In genomic region chr2:184599054-184599874, GRCh38 we compare ENCODE assay signal across 8 cellular contexts. TPM values are rescaled to one million over a fixed set of nuclear protein-coding genes. Genes with fewer than 3 reads are reported as not detected.
DNase-seq lines count a peak whose midpoint lies in the region; ATAC-seq and TF ChIP-seq lines count a peak whose summit lies in the region.

No MANE protein-coding gene starts in this region.

- H2AFZ ChIP-seq in PC-9: 0 out of 2 replicates have a peak overlapping the region, but pooled peaks have one; percentile 58

- H3K4me1 Mint-ChIP-seq in naive thymus-derived CD4-positive, alpha-beta T cell: peaks cover 7 to 21% (median 16%) of the 10 kb centered on the region in 7 donors

- H3K9me3 ChIP-seq in PC-9 (ENCODE audit: insufficient read depth, low read depth): no peaks in the 10 kb centered on the region
- no peaks in the 10 kb centered on the region for H3K9me3 ChIP-seq in naive thymus-derived CD4-positive, alpha-beta T cell (ENCODE audit: control insufficient read depth in 2 of 3, low read length in 3 of 3)

- no peaks in the 10 kb centered on the region for H3K79me2 ChIP-seq in PC-9 (ENCODE audit: low read depth)

- POLR2A ChIA-PET in PC-9 (lab: Charles Lee; ENCODE audit: unreplicated experiment): no interaction called here
- POLR2A ChIA-PET in naive thymus-derived CD4-positive, alpha-beta T cell (lab: Charles Lee): no interaction called here

- intact Hi-C loops in PC-9 (cut with micrococcal nuclease; ENCODE audit: unreplicated experiment): no loop called here
- intact Hi-C loops in dorsolateral prefrontal cortex (cut with DNase I): loop anchor here in 1 of 2 donors (10.0 kb wide), 1 partner anchor 1544 kb away; no protein-coding TSS in a partner anchor
- intact Hi-C loops in naive thymus-derived CD4-positive, alpha-beta T cell (cut with micrococcal nuclease): no loop called here

- ATAC-seq in GM18867 (IDR thresholded peaks at IDR 0.05; ENCODE audit: unreplicated experiment) (peak; percentile 21), GM18505 (IDR thresholded peaks at IDR 0.05; ENCODE audit: unreplicated experiment) (no peak)
- peak; percentile 25 for ATAC-seq in naive thymus-derived CD4-positive, alpha-beta T cell

- H3K4me2 ChIP-seq in PC-9: peak overlapping the region; percentile 60

- H3K36me3 Mint-ChIP-seq in naive thymus-derived CD4-positive, alpha-beta T cell: peaks cover 0 to 15% (median 0%) of the 10 kb centered on the region in 5 donors

- no peaks in the 10 kb centered on the region for H3F3A ChIP-seq in PC-9 (ENCODE audit: insufficient read depth, low read depth)

- no TSS peak for BruUV-seq in PC-9 (replicated peaks; lab: Mats Ljungman, UMichigan)

- H3K27ac Mint-ChIP-seq in naive thymus-derived CD4-positive, alpha-beta T cell: no peak overlapping the region

- H3K27ac ChIP-seq in PC-9: no peak overlapping the region
- peak overlapping the region in 52 of 59 donors; percentile 43 to 91 (median 80) for H3K27ac ChIP-seq in dorsolateral prefrontal cortex
- H3K27ac ChIP-seq in naive thymus-derived CD4-positive, alpha-beta T cell (ENCODE audit: low read depth, low read length): no peak overlapping the region

- DNase-seq in A172 (ENCODE audit: low spot score) (peak; percentile 11), PC-9 (no peak), dorsolateral prefrontal cortex (peak in 2 of 10 donors; percentile 37 to 46), iPS-NIHi11 (ENCODE audit: low spot score) (no peak), HPDE6-E6E7 (ENCODE audit: extremely low spot score) (no peak)
- DNase-seq in naive thymus-derived CD4-positive, alpha-beta T cell: no peak

- H3K36me3 ChIP-seq in PC-9 (ENCODE audit: low read depth): no peaks in the 10 kb centered on the region
- no peaks in the 10 kb centered on the region for H3K36me3 ChIP-seq in naive thymus-derived CD4-positive, alpha-beta T cell (ENCODE audit: control insufficient read depth in 2 of 3, insufficient read depth in 3 of 3, low read length in 3 of 3)

- H3K4me1 ChIP-seq in PC-9 (replicated peaks; ENCODE audit: insufficient read depth): no peaks in the 10 kb centered on the region
- no peaks in the 10 kb centered on the region for H3K4me1 ChIP-seq in naive thymus-derived CD4-positive, alpha-beta T cell (ENCODE audit: control insufficient read depth in 2 of 2, insufficient read depth in 2 of 2, low read length in 2 of 2)

- H4K20me1 ChIP-seq in PC-9 (ENCODE audit: insufficient read depth): no peaks in the 10 kb centered on the region

- peaks cover 0 to 11% (median 2%) of the 10 kb centered on the region in 11 donors for H3K9me3 Mint-ChIP-seq in naive thymus-derived CD4-positive, alpha-beta T cell

- H3K27me3 ChIP-seq in PC-9 (ENCODE audit: insufficient read depth, low read depth) (no peaks in the 10 kb centered on the region), dorsolateral prefrontal cortex (peaks cover 0 to 5% (median 0%) of the 10 kb centered on the region in 45 donors)
- peaks cover 0 to 1% of the 10 kb centered on the region in 2 donors for H3K27me3 ChIP-seq in naive thymus-derived CD4-positive, alpha-beta T cell (ENCODE audit: control insufficient read depth in 2 of 2, insufficient read depth in 2 of 2, low read length in 2 of 2)

- H3K4me3 ChIP-seq in PC-9: peak overlapping the region; percentile 51; the same call in 1 of the 2 replicates
- H3K4me3 ChIP-seq in dorsolateral prefrontal cortex: peak overlapping the region; percentile 56 to 87 (median 71)
- H3K4me3 ChIP-seq in naive thymus-derived CD4-positive, alpha-beta T cell (ENCODE audit: low read length): no peak overlapping the region

- TF ChIP-seq CTCF in PC-9 (conservative IDR thresholded peaks at IDR 0.05) (no peak), dorsolateral prefrontal cortex (IDR thresholded peaks at IDR 0.05 in 54 of 56, conservative IDR thresholded peaks at IDR 0.05 in 2 of 56; ENCODE audit: low read depth in 1 of 56, partially characterized antibody in 56 of 56) (no peak)

- H3K4me3 Mint-ChIP-seq in naive thymus-derived CD4-positive, alpha-beta T cell: peak overlapping the region; percentile 13 to 77 (median 66)

- peaks cover 45 to 56% (median 46%) of the 10 kb centered on the region in 5 donors for H3K27me3 Mint-ChIP-seq in naive thymus-derived CD4-positive, alpha-beta T cell

- H3K9me2 ChIP-seq in PC-9 (ENCODE audit: insufficient read depth): no peaks in the 10 kb centered on the region

- TF ChIP-seq POLR2A in GM18505 (IDR thresholded peaks at IDR 0.05; ENCODE audit: borderline replicate concordance, extremely low read depth, insufficient read depth, insufficient read length): no peak

- CTCF ChIA-PET in PC-9 (lab: Charles Lee): no interaction called here
- CTCF ChIA-PET in naive thymus-derived CD4-positive, alpha-beta T cell (lab: Charles Lee): no interaction called here

RNA-seq across cellular contexts. Expression of gene ZNF804A, which starts 0.9 kb away (rescaled TPM):
- total RNA-seq in A172 (2014; rRNA removed; shearing (Covaris generic)): 2.8 and 3.6 TPM in 2 replicates
- not detected in 2 replicates for total RNA-seq in PC-9 (2021)
- total RNA-seq in dorsolateral prefrontal cortex: 10 to 100 TPM in 14 of 120 experiments, 1 to 10 TPM in 106; 1.5 to 12.4 (median 7.3) TPM
- under 1 TPM in 2 of 5 experiments, not detected in 3; 0.16 to 0.69 TPM for total RNA-seq in naive thymus-derived CD4-positive, alpha-beta T cell
- polyA plus RNA-seq in naive thymus-derived CD4-positive, alpha-beta T cell: not detected

Comparison
In these comparisons a context has a peak if more than half of its experiments do, and no peak if none do; other contexts are left out.
1. H3K27ac ChIP-seq: peak in dorsolateral prefrontal cortex (52 of 59); none in PC-9 (single experiment) and naive thymus-derived CD4-positive, alpha-beta T cell (single experiment).